8 cellular contexts compared by ENCODE assay signal in genomic region chr2:77684543-77685318, GRCh38.
DNase-seq lines count a peak whose midpoint lies in the region; ATAC-seq, FAIRE-seq and TF ChIP-seq lines count a peak whose summit lies in the region.
"Not testable (repeated sequence)": the region's sequence is repeated elsewhere in the genome, so short reads cannot be mapped to it uniquely, and the experiment has no call there.

No MANE protein-coding gene starts in this region.

- not testable (repeated sequence) for H3K36me3 ChIP-seq in HEK293 (ENCODE audit: control insufficient read depth in 2 of 2, insufficient read depth in 1 of 2, low read length in 2 of 2); lung (ENCODE audit: control insufficient read depth in 2 of 2, insufficient read depth in 2 of 2, low read length in 2 of 2)

- not testable (repeated sequence) for ATAC-seq in activated T-cell treated with anti-CD3 and anti-CD28 coated beads, Interleukin-2, amount 50 U/mL, for 72 hours (replicated peaks in 1 of 2)
- peak; percentile 52 for ATAC-seq in Right ventricle myocardium inferior
- ATAC-seq in left ventricle myocardium superior = peak; percentile 79
- peak; percentile 53 for ATAC-seq in lung (ENCODE audit: insufficient read depth, low FRiP score)

- not testable (repeated sequence) for H3K36me3 Mint-ChIP-seq in activated T-cell treated with anti-CD3 and anti-CD28 coated beads, Interleukin-2, amount 50 U/mL, for 72 hours (ENCODE audit: insufficient read depth in 2 of 2)

- peak; percentile 39 for DNase-seq in NCI-H1105 treated with DMSO at 0.1 percent for 48 hours (lab: John Stamatoyannopoulos, UW)
- not testable (repeated sequence) for DNase-seq in activated T-cell treated with anti-CD3 and anti-CD28 coated beads, Interleukin-2, amount 50 U/mL, for 72 hours; Right ventricle myocardium inferior (ENCODE audit: missing footprints); left ventricle myocardium superior; lung (ENCODE audit: low spot score); urothelium cell line (ENCODE audit: low spot score)

- peak; percentile 96 for FAIRE-seq in urothelium cell line (lab: Jason Lieb, UNC)

- H3K4me1 Mint-ChIP-seq in activated T-cell treated with anti-CD3 and anti-CD28 coated beads, Interleukin-2, amount 50 U/mL, for 72 hours (ENCODE audit: low read depth) = not testable (repeated sequence)

- H3K27me3 Mint-ChIP-seq in activated T-cell treated with anti-CD3 and anti-CD28 coated beads, Interleukin-2, amount 50 U/mL, for 72 hours (ENCODE audit: low read depth) = not testable (repeated sequence)

- H3K4me3 Mint-ChIP-seq in activated T-cell treated with anti-CD3 and anti-CD28 coated beads, Interleukin-2, amount 50 U/mL, for 72 hours = not testable (repeated sequence)

- not testable (repeated sequence) for H3K9me3 Mint-ChIP-seq in activated T-cell treated with anti-CD3 and anti-CD28 coated beads, Interleukin-2, amount 50 U/mL, for 72 hours

- TF ChIP-seq CTCF in 22Rv1 (IDR thresholded peaks at IDR 0.05); HEK293 (tag by site-specific recombination; IDR thresholded peaks at IDR 0.05); lung (IDR thresholded peaks at IDR 0.05; ENCODE audit: control extremely low read depth, extremely low read depth): not testable (repeated sequence)

- intact Hi-C loops in Right ventricle myocardium inferior (cut with DNase I); left ventricle myocardium superior (cut with micrococcal nuclease): not testable (repeated sequence)

- CTCF ChIA-PET in HEK293 (lab: Yijun Ruan, JAX) = not testable (repeated sequence)

- H3K4me3 ChIP-seq in HEK293 (ENCODE audit: low read depth, low read length); lung: not testable (repeated sequence)

- H3K27me3 ChIP-seq in lung (ENCODE audit: control insufficient read depth, insufficient read depth) = not testable (repeated sequence)

- POLR2A ChIA-PET in HEK293 (lab: Yijun Ruan, JAX) = not testable (repeated sequence)

- not testable (repeated sequence) for H3K9me3 ChIP-seq in HEK293 (ENCODE audit: control insufficient read depth, insufficient read depth, low read depth, low read length); lung (ENCODE audit: control insufficient read depth in 2 of 2, insufficient read depth in 1 of 2, low read length in 1 of 2)

- peak overlapping the region; percentile 32 for H3K27ac Mint-ChIP-seq in activated T-cell treated with anti-CD3 and anti-CD28 coated beads, Interleukin-2, amount 50 U/mL, for 72 hours

- not testable (repeated sequence) for H3K4me1 ChIP-seq in HEK293 (ENCODE audit: control insufficient read depth, insufficient read depth, low read length); lung (ENCODE audit: control insufficient read depth in 2 of 2, insufficient read depth in 2 of 2, low read length in 2 of 2)

- 0 out of 2 replicates have a peak overlapping the region, but pooled peaks have one; percentile 20 for H3K27ac ChIP-seq in 22Rv1
- H3K27ac ChIP-seq in HEK293 (ENCODE audit: extremely low read depth, low read depth, low read length); lung (ENCODE audit: low read depth in 1 of 2, low read length in 1 of 2): not testable (repeated sequence)

- 32 to 68% methylated on average over 6 of the region's 6 CpGs for WGBS in lung, 2 donors

TF ChIP-seq in HEK293, 187 proteins besides CTCF, POLR2A, EP300 and RAD21:
- TF ChIP-seq ZNF596 (tag by site-specific recombination; IDR thresholded peaks at IDR 0.05) = peak; percentile 70
- peak; percentile 80 for TF ChIP-seq GLIS1 (tag by site-specific recombination; IDR thresholded peaks at IDR 0.05)
